In the genomic region with DNA sequence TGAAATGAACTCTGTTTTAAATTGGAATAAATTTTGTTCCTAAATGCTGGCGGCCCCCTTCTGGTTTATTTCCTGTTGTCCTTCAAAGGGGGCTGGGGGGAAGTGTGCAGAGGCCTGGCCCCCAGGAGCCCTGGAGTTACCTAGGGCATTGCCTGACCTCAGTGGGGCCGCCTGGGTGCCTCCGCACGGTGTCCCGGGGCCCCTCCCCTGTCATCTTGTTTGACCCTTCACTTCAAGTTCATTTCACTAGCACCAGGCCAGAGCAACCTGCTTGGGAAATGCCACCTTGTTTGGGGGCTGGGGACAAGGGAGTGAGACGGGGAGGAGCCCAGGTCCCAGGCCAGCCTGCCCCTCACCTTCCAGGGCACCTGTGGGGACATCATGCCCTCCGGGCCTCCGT, we compare ENCODE assay signal across 18 cellular contexts. TPM values are rescaled to one million over a fixed set of nuclear protein-coding genes. Genes with fewer than 3 reads are reported as not detected.
"Had no signal": no experiment of that assay in that cellular context is flagged by ENCODE, and none has a peak within 500 bp of the region (broad histone marks: within the 10 kb centered on the region; RNA-seq: fewer than 3 reads in every experiment).

No MANE protein-coding gene starts in this region.

- H2AFZ ChIP-seq: parathyroid adenoma had no signal

- H3K79me2 ChIP-seq: parathyroid adenoma had no signal

- ATAC-seq: activated CD8-positive, alpha-beta T cell treated with anti-CD3 and anti-CD28 coated beads, Interleukin-2, amount 10 ng/mL, durations not matched to agents 7 days and 5 days; activated naive CD8-positive, alpha-beta T cell treated with anti-CD3 and anti-CD28 coated beads, Interleukin-2, amount 50 U/mL, for 24 hours had no signal

- H3K4me3 ChIP-seq: upper lobe of left lung had no signal

- H3K27ac ChIP-seq: parathyroid adenoma, upper lobe of left lung, WERI-Rb-1 had no signal

- DNase-seq: activated CD4-positive, alpha-beta T cell treated with anti-CD3 and anti-CD28 coated beads, Interleukin-2, amount 10 ng/mL, durations not matched to agents 7 days and 5 days; activated CD4-positive, CD25-positive, alpha-beta regulatory T cell treated with anti-CD3 and anti-CD28 coated beads, Interleukin-2, amount 50 U/mL, for 72 hours; activated CD8-positive, alpha-beta T cell treated with anti-CD3 and anti-CD28 coated beads, Interleukin-2, amount 10 ng/mL, durations not matched to agents 7 days and 5 days; activated gamma-delta T cell; activated naive CD4-positive, alpha-beta T cell treated with anti-CD3 and anti-CD28 coated beads, Interleukin-2, amount 50 U/mL, for 16 hours; activated naive CD8-positive, alpha-beta T cell treated with anti-CD3 and anti-CD28 coated beads, Interleukin-2, amount 50 U/mL, for 24 hours; foreskin fibroblast; kidney; nephron progenitor cell; nucleus accumbens; stimulated activated CD4-positive, alpha-beta T cell treated with anti-CD3 and anti-CD28 coated beads, Interleukin-4, amount 100 ng/mL, for 1 hour; stimulated activated naive CD4-positive, alpha-beta T cell treated with Interleukin-2 at 50 U/mL for 16 hours; WERI-Rb-1 had no signal

- H3K27me3 ChIP-seq: upper lobe of left lung had no signal

- H3K9ac ChIP-seq: parathyroid adenoma had no signal

- H3K9me3 ChIP-seq: upper lobe of left lung had no signal

RNA-seq across cellular contexts. Expression of a gene that starts 11.9 kb away (rescaled TPM):
- total RNA-seq: chondrocyte, fibroblast of lung had no signal
- polyA plus RNA-seq: fibroblast of lung had no signal

RNA-seq across cellular contexts. Expression of a gene that starts 54.6 kb away (rescaled TPM):
- total RNA-seq: chondrocyte, epithelial cell of proximal tubule, fibroblast of lung had no signal
- polyA plus RNA-seq: fibroblast of lung had no signal
